Comparison of ENCODE assay signal across 1 cellular context in the genomic region with DNA sequence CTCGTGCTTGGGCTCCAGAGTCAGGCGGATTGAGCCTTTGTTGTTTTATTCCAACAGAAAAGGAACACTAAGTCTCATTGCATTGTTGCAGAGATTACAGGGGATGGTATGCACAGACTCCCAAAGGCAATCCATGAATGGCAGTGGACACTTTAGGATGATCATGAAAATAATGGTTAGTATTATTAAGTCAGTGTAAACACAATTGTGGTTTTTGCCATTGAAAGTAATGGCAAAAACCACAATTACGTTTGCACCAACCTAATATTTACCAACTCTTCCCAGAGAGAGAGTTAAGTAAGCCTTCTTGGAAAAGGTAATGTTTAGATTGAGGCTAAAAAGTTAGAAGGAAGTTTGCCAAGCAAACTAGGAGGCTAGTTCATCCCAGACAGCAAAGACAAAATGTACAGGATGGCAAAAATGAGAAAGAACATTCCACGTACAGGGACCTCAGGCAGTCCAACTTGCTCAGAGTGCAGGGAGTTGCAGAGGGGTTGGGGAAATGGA.
TF ChIP-seq lines count a peak whose summit lies in the region.

No MANE protein-coding gene starts in this region.

TF ChIP-seq in GM23338, 12 proteins besides CTCF, POLR2A, EP300 and RAD21 (continued from another document):
- TF ChIP-seq, protein P1, sequence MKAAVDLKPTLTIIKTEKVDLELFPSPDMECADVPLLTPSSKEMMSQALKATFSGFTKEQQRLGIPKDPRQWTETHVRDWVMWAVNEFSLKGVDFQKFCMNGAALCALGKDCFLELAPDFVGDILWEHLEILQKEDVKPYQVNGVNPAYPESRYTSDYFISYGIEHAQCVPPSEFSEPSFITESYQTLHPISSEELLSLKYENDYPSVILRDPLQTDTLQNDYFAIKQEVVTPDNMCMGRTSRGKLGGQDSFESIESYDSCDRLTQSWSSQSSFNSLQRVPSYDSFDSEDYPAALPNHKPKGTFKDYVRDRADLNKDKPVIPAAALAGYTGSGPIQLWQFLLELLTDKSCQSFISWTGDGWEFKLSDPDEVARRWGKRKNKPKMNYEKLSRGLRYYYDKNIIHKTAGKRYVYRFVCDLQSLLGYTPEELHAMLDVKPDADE (IDR thresholded peaks at IDR 0.05) = no peak
- TF ChIP-seq POLR2AphosphoS5 (IDR thresholded peaks at IDR 0.05; ENCODE audit: low read depth) (no peak), JUNB (IDR thresholded peaks at IDR 0.05; ENCODE audit: unreplicated experiment) (no peak), EZH2phosphoT487 (IDR thresholded peaks at IDR 0.05; ENCODE audit: unreplicated experiment) (no peak), ZNF114 (CRISPR knock-in tag; IDR thresholded peaks at IDR 0.05) (no peak), ZNF331 (CRISPR knock-in tag; IDR thresholded peaks at IDR 0.05; ENCODE audit: low read depth) (no peak), CREB1 (CRISPR knock-in tag; IDR thresholded peaks at IDR 0.05; ENCODE audit: low read depth) (no peak), EZH2 (IDR thresholded peaks at IDR 0.05; ENCODE audit: low read depth, unreplicated experiment) (no peak), NANOG (IDR thresholded peaks at IDR 0.05; ENCODE audit: borderline replicate concordance) (no peak)
- TF ChIP-seq, protein P2, sequence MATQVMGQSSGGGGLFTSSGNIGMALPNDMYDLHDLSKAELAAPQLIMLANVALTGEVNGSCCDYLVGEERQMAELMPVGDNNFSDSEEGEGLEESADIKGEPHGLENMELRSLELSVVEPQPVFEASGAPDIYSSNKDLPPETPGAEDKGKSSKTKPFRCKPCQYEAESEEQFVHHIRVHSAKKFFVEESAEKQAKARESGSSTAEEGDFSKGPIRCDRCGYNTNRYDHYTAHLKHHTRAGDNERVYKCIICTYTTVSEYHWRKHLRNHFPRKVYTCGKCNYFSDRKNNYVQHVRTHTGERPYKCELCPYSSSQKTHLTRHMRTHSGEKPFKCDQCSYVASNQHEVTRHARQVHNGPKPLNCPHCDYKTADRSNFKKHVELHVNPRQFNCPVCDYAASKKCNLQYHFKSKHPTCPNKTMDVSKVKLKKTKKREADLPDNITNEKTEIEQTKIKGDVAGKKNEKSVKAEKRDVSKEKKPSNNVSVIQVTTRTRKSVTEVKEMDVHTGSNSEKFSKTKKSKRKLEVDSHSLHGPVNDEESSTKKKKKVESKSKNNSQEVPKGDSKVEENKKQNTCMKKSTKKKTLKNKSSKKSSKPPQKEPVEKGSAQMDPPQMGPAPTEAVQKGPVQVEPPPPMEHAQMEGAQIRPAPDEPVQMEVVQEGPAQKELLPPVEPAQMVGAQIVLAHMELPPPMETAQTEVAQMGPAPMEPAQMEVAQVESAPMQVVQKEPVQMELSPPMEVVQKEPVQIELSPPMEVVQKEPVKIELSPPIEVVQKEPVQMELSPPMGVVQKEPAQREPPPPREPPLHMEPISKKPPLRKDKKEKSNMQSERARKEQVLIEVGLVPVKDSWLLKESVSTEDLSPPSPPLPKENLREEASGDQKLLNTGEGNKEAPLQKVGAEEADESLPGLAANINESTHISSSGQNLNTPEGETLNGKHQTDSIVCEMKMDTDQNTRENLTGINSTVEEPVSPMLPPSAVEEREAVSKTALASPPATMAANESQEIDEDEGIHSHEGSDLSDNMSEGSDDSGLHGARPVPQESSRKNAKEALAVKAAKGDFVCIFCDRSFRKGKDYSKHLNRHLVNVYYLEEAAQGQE (IDR thresholded peaks at IDR 0.05; ENCODE audit: unreplicated experiment) = no peak
